Comparison of ENCODE assay signal across 35 cellular contexts in genomic region chr3:11035757-11036505, GRCh38. TPM values are rescaled to one million over a fixed set of nuclear protein-coding genes. Genes with fewer than 3 reads are reported as not detected.
"Had no signal": no experiment of that assay in that cellular context is flagged by ENCODE, and none has a peak within 500 bp of the region (broad histone marks: within the 10 kb centered on the region; RNA-seq: fewer than 3 reads in every experiment).

No MANE protein-coding gene starts in this region.

- H3K27me3 ChIP-seq: ascending aorta, cardiac muscle cell had no signal

- H3K4me3 ChIP-seq: adrenal gland, ascending aorta, breast epithelium, cardiac muscle cell, coronary artery, dorsolateral prefrontal cortex, esophagus muscularis mucosa, gastrocnemius medialis had no signal

- H3K4me1 Mint-ChIP-seq: activated CD4-positive, alpha-beta memory T cell treated with anti-CD3 and anti-CD28 coated beads, Interleukin-2, amount 10 ng/mL, durations not matched to agents 7 days and 5 days; activated CD4-positive, alpha-beta T cell treated with anti-CD3 and anti-CD28 coated beads, Interleukin-2, amount 10 ng/mL, durations not matched to agents 7 days and 5 days; activated naive CD4-positive, alpha-beta T cell treated with anti-CD3 and anti-CD28 coated beads, Interleukin-2, amount 50 U/mL, for 24 hours; activated naive CD8-positive, alpha-beta T cell treated with anti-CD3 and anti-CD28 coated beads, Interleukin-2, amount 50 U/mL, for 24 hours; central memory CD8-positive, alpha-beta T cell; endodermal cell; WTC11 had no signal

- H3K36me3 ChIP-seq: adrenal gland, ascending aorta, breast epithelium, cardiac muscle cell, esophagus muscularis mucosa, gastrocnemius medialis had no signal

- DNase-seq: activated CD4-positive, alpha-beta memory T cell treated with anti-CD3 and anti-CD28 coated beads, Interleukin-2, amount 10 ng/mL, durations not matched to agents 7 days and 5 days; activated CD4-positive, alpha-beta T cell treated with anti-CD3 and anti-CD28 coated beads for 1 hour; activated CD4-positive, alpha-beta T cell treated with anti-CD3 and anti-CD28 coated beads for 4 hours; activated CD4-positive, alpha-beta T cell treated with anti-CD3 and anti-CD28 coated beads, Interleukin-2, amount 10 ng/mL, durations not matched to agents 7 days and 5 days; activated CD4-positive, alpha-beta T cell treated with anti-CD3 and anti-CD28 coated beads, Interleukin-2, amount 50 U/mL, for 4 hours; activated CD8-positive, alpha-beta memory T cell treated with anti-CD3 and anti-CD28 coated beads, Interleukin-2, amount 50 U/mL, for 48 hours; activated effector memory CD4-positive, alpha-beta T cell treated with anti-CD3 and anti-CD28 coated beads, Interleukin-2, amount 50 U/mL, for 16 hours; activated naive CD4-positive, alpha-beta T cell treated with anti-CD3 and anti-CD28 coated beads for 36 hours; activated naive CD8-positive, alpha-beta T cell treated with anti-CD3 and anti-CD28 coated beads for 36 hours; activated naive CD8-positive, alpha-beta T cell treated with anti-CD3 and anti-CD28 coated beads, Interleukin-2, amount 50 U/mL, for 24 hours; activated T-cell treated with anti-CD3 and anti-CD28 coated beads for 4 hours; activated T-cell treated with anti-CD3 and anti-CD28 coated beads, Interleukin-2, amount 50 U/mL, for 48 hours; adrenal gland; amygdala; dorsolateral prefrontal cortex; effector memory CD4-positive, alpha-beta T cell; endodermal cell; erythroblast; foreskin keratinocyte; gastrocnemius medialis; T-helper 2 cell had no signal

- H3K9me3 ChIP-seq: adrenal gland, ascending aorta, breast epithelium, esophagus muscularis mucosa, gastrocnemius medialis had no signal

- H3K9me3 Mint-ChIP-seq: activated CD4-positive, alpha-beta memory T cell treated with anti-CD3 and anti-CD28 coated beads, Interleukin-2, amount 10 ng/mL, durations not matched to agents 7 days and 5 days; activated CD4-positive, alpha-beta T cell treated with anti-CD3 and anti-CD28 coated beads, Interleukin-2, amount 10 ng/mL, durations not matched to agents 7 days and 5 days; activated naive CD4-positive, alpha-beta T cell treated with anti-CD3 and anti-CD28 coated beads for 36 hours; activated naive CD4-positive, alpha-beta T cell treated with anti-CD3 and anti-CD28 coated beads, Interleukin-2, amount 50 U/mL, for 24 hours; activated naive CD8-positive, alpha-beta T cell treated with anti-CD3 and anti-CD28 coated beads for 36 hours; activated naive CD8-positive, alpha-beta T cell treated with anti-CD3 and anti-CD28 coated beads, Interleukin-2, amount 50 U/mL, for 24 hours; activated T-helper 1 cell treated with anti-CD3 and anti-CD28 coated beads, Interleukin-12 subunit alpha, Interleukin-12 subunit beta, Interleukin-2, Interleukin-4 antibody, amounts not matched to agents 30 ng/mL and 10 ng/mL and 1 ng/mL, durations not matched to agents 14 hours and 24 hours and 36 hours; activated T-helper 2 cell treated with anti-CD3 and anti-CD28 coated beads, Interferon-gamma antibody, Interleukin-2, Interleukin-4, amounts not matched to agents 10 μg/mL and 5 μg/mL and 100 μg/mL, durations not matched to agents 14 hours and 24 hours and 36 hours; central memory CD8-positive, alpha-beta T cell; dendritic cell treated with granulocyte-macrophage colony-stimulating factor and Interleukin-4, amounts not matched to agents 40 ng/mL and 50 ng/mL, for 4 days; endodermal cell; WTC11 had no signal

- H3K4me1 ChIP-seq: adrenal gland, ascending aorta, breast epithelium, esophagus muscularis mucosa, foreskin keratinocyte, gastrocnemius medialis had no signal

- H3K27ac ChIP-seq: adrenal gland, ascending aorta, breast epithelium, cardiac muscle cell, coronary artery, esophagus muscularis mucosa, foreskin keratinocyte, gastrocnemius medialis, VCaP had no signal

- H3K36me3 Mint-ChIP-seq: activated naive CD4-positive, alpha-beta T cell treated with anti-CD3 and anti-CD28 coated beads, Interleukin-2, amount 50 U/mL, for 24 hours; activated naive CD8-positive, alpha-beta T cell treated with anti-CD3 and anti-CD28 coated beads for 36 hours; WTC11 had no signal

- H3K27ac Mint-ChIP-seq: activated CD4-positive, alpha-beta memory T cell treated with anti-CD3 and anti-CD28 coated beads, Interleukin-2, amount 10 ng/mL, durations not matched to agents 7 days and 5 days; activated CD4-positive, alpha-beta T cell treated with anti-CD3 and anti-CD28 coated beads, Interleukin-2, amount 10 ng/mL, durations not matched to agents 7 days and 5 days; activated naive CD4-positive, alpha-beta T cell treated with anti-CD3 and anti-CD28 coated beads for 36 hours; activated naive CD4-positive, alpha-beta T cell treated with anti-CD3 and anti-CD28 coated beads, Interleukin-2, amount 50 U/mL, for 24 hours; activated naive CD8-positive, alpha-beta T cell treated with anti-CD3 and anti-CD28 coated beads for 36 hours; activated naive CD8-positive, alpha-beta T cell treated with anti-CD3 and anti-CD28 coated beads, Interleukin-2, amount 50 U/mL, for 24 hours; activated T-helper 1 cell treated with anti-CD3 and anti-CD28 coated beads, Interleukin-12 subunit alpha, Interleukin-12 subunit beta, Interleukin-2, Interleukin-4 antibody, amounts not matched to agents 30 ng/mL and 10 ng/mL and 1 ng/mL, durations not matched to agents 14 hours and 24 hours and 36 hours; activated T-helper 2 cell treated with anti-CD3 and anti-CD28 coated beads, Interferon-gamma antibody, Interleukin-2, Interleukin-4, amounts not matched to agents 10 μg/mL and 5 μg/mL and 100 μg/mL, durations not matched to agents 14 hours and 24 hours and 36 hours; dendritic cell treated with granulocyte-macrophage colony-stimulating factor and Interleukin-4, amounts not matched to agents 40 ng/mL and 50 ng/mL, for 4 days; endodermal cell; WTC11 had no signal

- ATAC-seq: activated naive CD8-positive, alpha-beta T cell treated with anti-CD3 and anti-CD28 coated beads, Interleukin-2, amount 50 U/mL, for 24 hours; foreskin keratinocyte; gastrocnemius medialis; WTC11 had no signal

- H3K4me3 Mint-ChIP-seq: activated CD4-positive, alpha-beta memory T cell treated with anti-CD3 and anti-CD28 coated beads, Interleukin-2, amount 10 ng/mL, durations not matched to agents 7 days and 5 days; activated CD4-positive, alpha-beta T cell treated with anti-CD3 and anti-CD28 coated beads, Interleukin-2, amount 10 ng/mL, durations not matched to agents 7 days and 5 days; activated naive CD4-positive, alpha-beta T cell treated with anti-CD3 and anti-CD28 coated beads for 36 hours; activated naive CD4-positive, alpha-beta T cell treated with anti-CD3 and anti-CD28 coated beads, Interleukin-2, amount 50 U/mL, for 24 hours; activated naive CD8-positive, alpha-beta T cell treated with anti-CD3 and anti-CD28 coated beads for 36 hours; activated naive CD8-positive, alpha-beta T cell treated with anti-CD3 and anti-CD28 coated beads, Interleukin-2, amount 50 U/mL, for 24 hours; activated T-helper 1 cell treated with anti-CD3 and anti-CD28 coated beads, Interleukin-12 subunit alpha, Interleukin-12 subunit beta, Interleukin-2, Interleukin-4 antibody, amounts not matched to agents 30 ng/mL and 10 ng/mL and 1 ng/mL, durations not matched to agents 14 hours and 24 hours and 36 hours; brain; central memory CD8-positive, alpha-beta T cell; dendritic cell treated with granulocyte-macrophage colony-stimulating factor and Interleukin-4, amounts not matched to agents 40 ng/mL and 50 ng/mL, for 4 days; endodermal cell; WTC11 had no signal

RNA-seq across cellular contexts. Expression of gene SLC6A1, which starts 43.4 kb away (rescaled TPM):
- total RNA-seq: activated CD4-positive, alpha-beta memory T cell treated with anti-CD3 and anti-CD28 coated beads, Interleukin-2, amount 10 ng/mL, durations not matched to agents 7 days and 5 days; activated CD4-positive, alpha-beta T cell treated with anti-CD3 and anti-CD28 coated beads, Interleukin-2, amount 10 ng/mL, durations not matched to agents 7 days and 5 days; activated naive CD4-positive, alpha-beta T cell treated with anti-CD3 and anti-CD28 coated beads for 36 hours; activated naive CD8-positive, alpha-beta T cell treated with anti-CD3 and anti-CD28 coated beads for 36 hours; activated T-helper 1 cell treated with anti-CD3 and anti-CD28 coated beads, Interleukin-12 subunit alpha, Interleukin-12 subunit beta, Interleukin-2, Interleukin-4 antibody, amounts not matched to agents 30 ng/mL and 10 ng/mL and 1 ng/mL, durations not matched to agents 14 hours and 24 hours and 36 hours; activated T-helper 2 cell treated with anti-CD3 and anti-CD28 coated beads, Interferon-gamma antibody, Interleukin-2, Interleukin-4, amounts not matched to agents 10 μg/mL and 5 μg/mL and 100 μg/mL, durations not matched to agents 14 hours and 24 hours and 36 hours; cardiac muscle cell; foreskin keratinocyte; T-helper 1 cell treated with Interleukin-12 subunit alpha and Interleukin-12 subunit beta and Interleukin-4 antibody, amounts not matched to agents 30 ng/mL and 1 ng/mL, for 36 hours had no signal
- polyA plus RNA-seq: cardiac muscle cell, foreskin keratinocyte had no signal
